1 cellular context compared by ENCODE assay signal in genomic region chr13:41008349-41008980, GRCh38.
TF ChIP-seq lines count a peak whose summit lies in the region.

No MANE protein-coding gene starts in this region.

TF ChIP-seq in GM12878, 131 proteins besides CTCF, POLR2A, EP300 and RAD21 (continued from another document and continues in another):
- TF ChIP-seq IRF3 (IDR thresholded peaks at IDR 0.05) (no peak), ZNF622 (IDR thresholded peaks at IDR 0.05) (no peak), RELB (IDR thresholded peaks at IDR 0.05; ENCODE audit: low read depth) (no peak), ZNF274 (IDR thresholded peaks at IDR 0.05; ENCODE audit: insufficient read depth, insufficient read length) (no peak), BACH1 (IDR thresholded peaks at IDR 0.05; ENCODE audit: borderline replicate concordance) (no peak), IRF4 (IDR thresholded peaks at IDR 0.05; ENCODE audit: low read depth, low read length) (peak; percentile 79; the same call in 1 of the 2 replicates), CHD2 (IDR thresholded peaks at IDR 0.05; ENCODE audit: borderline replicate concordance, low read depth, low read length) (no peak), NKRF (conservative IDR thresholded peaks at IDR 0.05) (no peak), STAT1 (conservative IDR thresholded peaks at IDR 0.05) (no peak), ZBTB33 (IDR thresholded peaks at IDR 0.05) (no peak), WRNIP1 (IDR thresholded peaks at IDR 0.05; ENCODE audit: borderline replicate concordance, low read depth, low read length) (no peak), BRCA1 (IDR thresholded peaks at IDR 0.05; ENCODE audit: low read depth, low read length) (no peak), MEF2B (IDR thresholded peaks at IDR 0.05; ENCODE audit: partially characterized antibody, poor library complexity, severe bottlenecking) (no peak), YY1 (IDR thresholded peaks at IDR 0.05; ENCODE audit: low read depth, low read length) (no peak), HDAC6 (IDR thresholded peaks at IDR 0.05; ENCODE audit: unreplicated experiment) (no peak), KLF5 (IDR thresholded peaks at IDR 0.05; ENCODE audit: partially characterized antibody) (no peak), STAT3 (IDR thresholded peaks at IDR 0.05; ENCODE audit: low read depth, low read length) (no peak), YBX1 (IDR thresholded peaks at IDR 0.05) (no peak), TAF1 (IDR thresholded peaks at IDR 0.05; ENCODE audit: borderline replicate concordance, low read depth, low read length) (no peak), ATF7 (IDR thresholded peaks at IDR 0.05; ENCODE audit: low read depth) (peak; percentile 27; the same call in 1 of the 2 replicates), ASH2L (IDR thresholded peaks at IDR 0.05; ENCODE audit: borderline replicate concordance, low read depth) (no peak), POLR2AphosphoS5 (IDR thresholded peaks at IDR 0.05; ENCODE audit: low read length) (no peak), ZBTB40 (IDR thresholded peaks at IDR 0.05; ENCODE audit: borderline replicate concordance) (no peak), SIN3A (IDR thresholded peaks at IDR 0.05; ENCODE audit: low read depth, low read length) (no peak), TCF7 (IDR thresholded peaks at IDR 0.05; ENCODE audit: borderline replicate concordance) (peak; percentile 44; the same call in 1 of the 2 replicates), CEBPB (IDR thresholded peaks at IDR 0.05; ENCODE audit: borderline replicate concordance in 1 of 2, low read depth in 2 of 2, low read length in 2 of 2) (no peak)
- TF ChIP-seq, protein P1, sequence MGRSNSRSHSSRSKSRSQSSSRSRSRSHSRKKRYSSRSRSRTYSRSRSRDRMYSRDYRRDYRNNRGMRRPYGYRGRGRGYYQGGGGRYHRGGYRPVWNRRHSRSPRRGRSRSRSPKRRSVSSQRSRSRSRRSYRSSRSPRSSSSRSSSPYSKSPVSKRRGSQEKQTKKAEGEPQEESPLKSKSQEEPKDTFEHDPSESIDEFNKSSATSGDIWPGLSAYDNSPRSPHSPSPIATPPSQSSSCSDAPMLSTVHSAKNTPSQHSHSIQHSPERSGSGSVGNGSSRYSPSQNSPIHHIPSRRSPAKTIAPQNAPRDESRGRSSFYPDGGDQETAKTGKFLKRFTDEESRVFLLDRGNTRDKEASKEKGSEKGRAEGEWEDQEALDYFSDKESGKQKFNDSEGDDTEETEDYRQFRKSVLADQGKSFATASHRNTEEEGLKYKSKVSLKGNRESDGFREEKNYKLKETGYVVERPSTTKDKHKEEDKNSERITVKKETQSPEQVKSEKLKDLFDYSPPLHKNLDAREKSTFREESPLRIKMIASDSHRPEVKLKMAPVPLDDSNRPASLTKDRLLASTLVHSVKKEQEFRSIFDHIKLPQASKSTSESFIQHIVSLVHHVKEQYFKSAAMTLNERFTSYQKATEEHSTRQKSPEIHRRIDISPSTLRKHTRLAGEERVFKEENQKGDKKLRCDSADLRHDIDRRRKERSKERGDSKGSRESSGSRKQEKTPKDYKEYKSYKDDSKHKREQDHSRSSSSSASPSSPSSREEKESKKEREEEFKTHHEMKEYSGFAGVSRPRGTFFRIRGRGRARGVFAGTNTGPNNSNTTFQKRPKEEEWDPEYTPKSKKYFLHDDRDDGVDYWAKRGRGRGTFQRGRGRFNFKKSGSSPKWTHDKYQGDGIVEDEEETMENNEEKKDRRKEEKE (IDR thresholded peaks at IDR 0.05), result no peak
- TF ChIP-seq, protein P2, sequence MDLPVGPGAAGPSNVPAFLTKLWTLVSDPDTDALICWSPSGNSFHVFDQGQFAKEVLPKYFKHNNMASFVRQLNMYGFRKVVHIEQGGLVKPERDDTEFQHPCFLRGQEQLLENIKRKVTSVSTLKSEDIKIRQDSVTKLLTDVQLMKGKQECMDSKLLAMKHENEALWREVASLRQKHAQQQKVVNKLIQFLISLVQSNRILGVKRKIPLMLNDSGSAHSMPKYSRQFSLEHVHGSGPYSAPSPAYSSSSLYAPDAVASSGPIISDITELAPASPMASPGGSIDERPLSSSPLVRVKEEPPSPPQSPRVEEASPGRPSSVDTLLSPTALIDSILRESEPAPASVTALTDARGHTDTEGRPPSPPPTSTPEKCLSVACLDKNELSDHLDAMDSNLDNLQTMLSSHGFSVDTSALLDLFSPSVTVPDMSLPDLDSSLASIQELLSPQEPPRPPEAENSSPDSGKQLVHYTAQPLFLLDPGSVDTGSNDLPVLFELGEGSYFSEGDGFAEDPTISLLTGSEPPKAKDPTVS (IDR thresholded peaks at IDR 0.05; ENCODE audit: low read depth, low read length), result no peak
- TF ChIP-seq, protein P3, sequence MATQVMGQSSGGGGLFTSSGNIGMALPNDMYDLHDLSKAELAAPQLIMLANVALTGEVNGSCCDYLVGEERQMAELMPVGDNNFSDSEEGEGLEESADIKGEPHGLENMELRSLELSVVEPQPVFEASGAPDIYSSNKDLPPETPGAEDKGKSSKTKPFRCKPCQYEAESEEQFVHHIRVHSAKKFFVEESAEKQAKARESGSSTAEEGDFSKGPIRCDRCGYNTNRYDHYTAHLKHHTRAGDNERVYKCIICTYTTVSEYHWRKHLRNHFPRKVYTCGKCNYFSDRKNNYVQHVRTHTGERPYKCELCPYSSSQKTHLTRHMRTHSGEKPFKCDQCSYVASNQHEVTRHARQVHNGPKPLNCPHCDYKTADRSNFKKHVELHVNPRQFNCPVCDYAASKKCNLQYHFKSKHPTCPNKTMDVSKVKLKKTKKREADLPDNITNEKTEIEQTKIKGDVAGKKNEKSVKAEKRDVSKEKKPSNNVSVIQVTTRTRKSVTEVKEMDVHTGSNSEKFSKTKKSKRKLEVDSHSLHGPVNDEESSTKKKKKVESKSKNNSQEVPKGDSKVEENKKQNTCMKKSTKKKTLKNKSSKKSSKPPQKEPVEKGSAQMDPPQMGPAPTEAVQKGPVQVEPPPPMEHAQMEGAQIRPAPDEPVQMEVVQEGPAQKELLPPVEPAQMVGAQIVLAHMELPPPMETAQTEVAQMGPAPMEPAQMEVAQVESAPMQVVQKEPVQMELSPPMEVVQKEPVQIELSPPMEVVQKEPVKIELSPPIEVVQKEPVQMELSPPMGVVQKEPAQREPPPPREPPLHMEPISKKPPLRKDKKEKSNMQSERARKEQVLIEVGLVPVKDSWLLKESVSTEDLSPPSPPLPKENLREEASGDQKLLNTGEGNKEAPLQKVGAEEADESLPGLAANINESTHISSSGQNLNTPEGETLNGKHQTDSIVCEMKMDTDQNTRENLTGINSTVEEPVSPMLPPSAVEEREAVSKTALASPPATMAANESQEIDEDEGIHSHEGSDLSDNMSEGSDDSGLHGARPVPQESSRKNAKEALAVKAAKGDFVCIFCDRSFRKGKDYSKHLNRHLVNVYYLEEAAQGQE (IDR thresholded peaks at IDR 0.05; ENCODE audit: low read depth, low read length), result no peak
- TF ChIP-seq, protein P4, sequence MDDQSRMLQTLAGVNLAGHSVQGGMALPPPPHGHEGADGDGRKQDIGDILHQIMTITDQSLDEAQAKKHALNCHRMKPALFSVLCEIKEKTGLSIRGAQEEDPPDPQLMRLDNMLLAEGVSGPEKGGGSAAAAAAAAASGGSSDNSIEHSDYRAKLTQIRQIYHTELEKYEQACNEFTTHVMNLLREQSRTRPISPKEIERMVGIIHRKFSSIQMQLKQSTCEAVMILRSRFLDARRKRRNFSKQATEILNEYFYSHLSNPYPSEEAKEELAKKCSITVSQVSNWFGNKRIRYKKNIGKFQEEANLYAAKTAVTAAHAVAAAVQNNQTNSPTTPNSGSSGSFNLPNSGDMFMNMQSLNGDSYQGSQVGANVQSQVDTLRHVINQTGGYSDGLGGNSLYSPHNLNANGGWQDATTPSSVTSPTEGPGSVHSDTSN (IDR thresholded peaks at IDR 0.05; ENCODE audit: insufficient replicate concordance, low read depth, low read length), result no peak
- TF ChIP-seq, protein P5, sequence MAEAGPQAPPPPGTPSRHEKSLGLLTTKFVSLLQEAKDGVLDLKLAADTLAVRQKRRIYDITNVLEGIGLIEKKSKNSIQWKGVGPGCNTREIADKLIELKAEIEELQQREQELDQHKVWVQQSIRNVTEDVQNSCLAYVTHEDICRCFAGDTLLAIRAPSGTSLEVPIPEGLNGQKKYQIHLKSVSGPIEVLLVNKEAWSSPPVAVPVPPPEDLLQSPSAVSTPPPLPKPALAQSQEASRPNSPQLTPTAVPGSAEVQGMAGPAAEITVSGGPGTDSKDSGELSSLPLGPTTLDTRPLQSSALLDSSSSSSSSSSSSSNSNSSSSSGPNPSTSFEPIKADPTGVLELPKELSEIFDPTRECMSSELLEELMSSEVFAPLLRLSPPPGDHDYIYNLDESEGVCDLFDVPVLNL (IDR thresholded peaks at IDR 0.05; ENCODE audit: low read depth, low read length), result no peak
